ENCODE assay signal across 22 cellular contexts in genomic region chr5:159128070-159128507, GRCh38. TPM values are rescaled to one million over a fixed set of nuclear protein-coding genes. Genes with fewer than 3 reads are reported as not detected.
"Had no signal": no experiment of that assay in that cellular context is flagged by ENCODE, and none has a peak within 500 bp of the region (broad histone marks: within the 10 kb centered on the region; RNA-seq: fewer than 3 reads in every experiment).

No MANE protein-coding gene starts in this region.

- H3K27ac ChIP-seq: foreskin keratinocyte, parathyroid adenoma, psoas muscle, right lobe of liver, stomach, thoracic aorta, transverse colon had no signal

- H3K27ac Mint-ChIP-seq: naive B cell; nephron; stimulated activated naive B cell treated with anti-CD40 and anti-IgM and Interleukin-4, amounts not matched to agents 10 μg/mL and 1 μg/mL and 100 μg/mL, for 72 hours had no signal

- H3K27me3 Mint-ChIP-seq: naive B cell; stimulated activated naive B cell treated with anti-CD40 and anti-IgM and Interleukin-4, amounts not matched to agents 10 μg/mL and 1 μg/mL and 100 μg/mL, for 72 hours had no signal

- H3K4me3 Mint-ChIP-seq: naive B cell; nephron; stimulated activated naive B cell treated with anti-CD40 and anti-IgM and Interleukin-4, amounts not matched to agents 10 μg/mL and 1 μg/mL and 100 μg/mL, for 72 hours had no signal

- H3K9ac ChIP-seq: parathyroid adenoma had no signal

- H3K4me1 Mint-ChIP-seq: naive B cell had no signal

- H3K4me1 ChIP-seq: foreskin keratinocyte, parathyroid adenoma, psoas muscle, right lobe of liver, transverse colon had no signal

- H2AFZ ChIP-seq: parathyroid adenoma had no signal

- DNase-seq: dermis blood vessel endothelial cell; foreskin keratinocyte; head of caudate nucleus; hippocampal formation; left colon; left ventricle myocardium superior; mesenchymal stem cell; naive B cell; psoas muscle; retina; right lobe of liver; stimulated activated CD4-positive, alpha-beta T cell treated with anti-CD3 and anti-CD28 coated beads, Interleukin-1b, Interleukin-23, amount 100 ng/mL, for 48 hours; stimulated activated CD4-positive, alpha-beta T cell treated with anti-CD3 and anti-CD28 coated beads, Interleukin-4, amount 100 ng/mL, for 4 hours; stimulated activated naive B cell treated with anti-CD40 and anti-IgM and Interleukin-4, amounts not matched to agents 10 μg/mL and 1 μg/mL and 100 μg/mL, for 72 hours; stomach; substantia nigra; transverse colon had no signal

- H3K79me2 ChIP-seq: parathyroid adenoma had no signal

- ATAC-seq: foreskin keratinocyte; left colon; left ventricle myocardium superior; psoas muscle; right lobe of liver; stimulated activated naive B cell treated with anti-CD40 and anti-IgM and Interleukin-4, amounts not matched to agents 10 μg/mL and 1 μg/mL and 100 μg/mL, for 72 hours had no signal

- H3K27me3 ChIP-seq: right lobe of liver had no signal

- H3K9me3 ChIP-seq: psoas muscle, right lobe of liver, thoracic aorta had no signal

- H3K36me3 ChIP-seq: right lobe of liver, stomach, thoracic aorta, transverse colon had no signal

- H3K4me3 ChIP-seq: lung, psoas muscle, right lobe of liver, stomach, thoracic aorta, transverse colon had no signal

RNA-seq across cellular contexts. Expression of gene EBF1, which starts 28.4 kb away (rescaled TPM):
- total RNA-seq: epithelial cell of proximal tubule, foreskin keratinocyte had no signal
- polyA plus RNA-seq: foreskin keratinocyte had no signal
